ENCODE assay signal across 23 cellular contexts in genomic region chr22:39345231-39345630, GRCh38. TPM values are rescaled to one million over a fixed set of nuclear protein-coding genes. Genes with fewer than 3 reads are reported as not detected.
DNase-seq lines count a peak whose midpoint lies in the region; ATAC-seq, FAIRE-seq and TF ChIP-seq lines count a peak whose summit lies in the region.
"Had no signal": no experiment of that assay in that cellular context is flagged by ENCODE, and none has a peak within 500 bp of the region (broad histone marks: within the 10 kb centered on the region; RNA-seq: fewer than 3 reads in every experiment).

No MANE protein-coding gene starts in this region.

- no peak overlapping the region for H4K91ac ChIP-seq in IMR-90 (ENCODE audit: insufficient read depth, low read depth, low read length)
- no peak overlapping the region for H4K91ac ChIP-seq in H1 (replicated peaks; ENCODE audit: insufficient read length, low read length)

- peaks cover 3 to 10% of the 10 kb centered on the region in 2 experiments; a peak in 3 of 4 replicates for H3K79me1 ChIP-seq in IMR-90 (ENCODE audit: low read depth in 1 of 2, low read length in 2 of 2)
- H3K79me1 ChIP-seq in H1 (ENCODE audit: low read depth, low read length), result no peaks in the 10 kb centered on the region

- no peaks in the 10 kb centered on the region for H3K79me2 ChIP-seq in H1 (ENCODE audit: control insufficient read depth in 1 of 2, insufficient read depth in 2 of 2, low read length in 2 of 2)

- H2AK9ac ChIP-seq in IMR-90 (replicated peaks; ENCODE audit: low read depth, low read length, poor library complexity), result no peak overlapping the region

- no peak overlapping the region for H2BK120ac ChIP-seq in IMR-90 (ENCODE audit: low read depth, low read length)
- no peak overlapping the region for H2BK120ac ChIP-seq in H1 (replicated peaks; ENCODE audit: low read depth, low read length)

- TF ChIP-seq CTCF in IMR-90 (conservative IDR thresholded peaks at IDR 0.05; ENCODE audit: low read depth, low read length) (no peak), WTC11 (IDR thresholded peaks at IDR 0.05) (no peak), H1 (IDR thresholded peaks at IDR 0.05; ENCODE audit: control extremely low read depth in 1 of 3, insufficient read depth in 1 of 3, low read depth in 1 of 3, low read length in 3 of 3) (no peak), GM13976 (IDR thresholded peaks at IDR 0.05; ENCODE audit: borderline replicate concordance, control extremely low read depth, extremely low read depth, insufficient read depth, missing control alignments) (no peak)

- in situ Hi-C loops in IMR-90 (cut with MboI; ENCODE audit: low sequenced_read_pairs), result no loop called here
- in situ Hi-C loops in GM13976 (cut with MboI; ENCODE audit: low sequenced_read_pairs, unreplicated experiment), result no loop called here

- no peak overlapping the region for H3K23ac ChIP-seq in IMR-90 (ENCODE audit: low read depth, low read length)
- H3K23ac ChIP-seq in H1 (ENCODE audit: insufficient read length), result no peak overlapping the region

- dilution Hi-C loops in IMR-90 (cut with HindIII; ENCODE audit: low sequenced_read_pairs, unreplicated experiment), result no loop called here

- H3K4me3 Mint-ChIP-seq in WTC11, result no peak overlapping the region
- H3K4me3 Mint-ChIP-seq: B cell; CD4-positive, alpha-beta T cell; CD8-positive, alpha-beta T cell had no signal

- H3K56ac ChIP-seq in IMR-90 (ENCODE audit: extremely low read depth, insufficient read depth, low read length) (no peak overlapping the region), H1 (replicated peaks; ENCODE audit: insufficient read length, low read depth, low read length) (no peak overlapping the region)

- H3K36me3 ChIP-seq in IMR-90 (ENCODE audit: control insufficient read depth, insufficient read depth, low read length), result no peaks in the 10 kb centered on the region
- H3K36me3 ChIP-seq in H1 (ENCODE audit: control insufficient read depth in 2 of 4, insufficient read depth in 4 of 4, low read length in 3 of 4), result no peaks in the 10 kb centered on the region
- H3K36me3 ChIP-seq: BLaER1 treated with 17β-estradiol and CSF1 and Interleukin-3, amounts not matched to agents 10 nM and 100 nM had no signal

- POLR2A ChIA-PET in IMR-90 (lab: Charles Lee; ENCODE audit: unreplicated experiment) (interaction anchor here (0.6 to 1.0 kb wide), 2 partner anchors 179 to 962 kb away, joined by 3 read pairs; no protein-coding TSS in a partner anchor), WTC11 (lab: Charles Lee) (no interaction called here), H1 (lab: Charles Lee; ENCODE audit: partially characterized antibody) (interaction anchor here (1.9 to 20.6 kb wide), 2 partner anchors 13 to 28 kb away, joined by 4 to 472 read pairs; partner anchors contain the start of gene RPL3)

- H2BK20ac ChIP-seq in IMR-90 (ENCODE audit: low read depth, low read length) (no peak overlapping the region), H1 (ENCODE audit: low read length) (no peak overlapping the region)

- CTCF ChIA-PET in IMR-90 (lab: Yijun Ruan, JAX) (interaction anchor here (0.6 kb wide), 1 partner anchor 61 kb away, joined by 3 read pairs; no protein-coding TSS in a partner anchor), WTC11 (lab: Charles Lee) (interaction anchor here (0.6 to 4.3 kb wide), 2 partner anchors 13 to 244 kb away, joined by 3 to 64 read pairs; no protein-coding TSS in a partner anchor), H1 (lab: Charles Lee; ENCODE audit: partially characterized antibody) (interaction anchor here (0.7 to 8.1 kb wide), 11 partner anchors 15 to 175 kb away, joined by 3 to 110 read pairs (median 3); partner anchors contain the start of gene TAB1)

- no peak overlapping the region for H2AK5ac ChIP-seq in IMR-90 (ENCODE audit: low read depth, low read length)
- no peak overlapping the region for H2AK5ac ChIP-seq in H1 (ENCODE audit: low read depth, low read length)

- H3K14ac ChIP-seq in IMR-90 (replicated peaks; ENCODE audit: low read depth, low read length) (no peak overlapping the region), H1 (ENCODE audit: insufficient read length) (no peak overlapping the region)

- H3K9me3 ChIP-seq in IMR-90 (ENCODE audit: control insufficient read depth, insufficient read depth, low read length) (no peaks in the 10 kb centered on the region), H1 (ENCODE audit: insufficient read depth in 2 of 2, low read depth in 1 of 2, low read length in 1 of 2) (no peaks in the 10 kb centered on the region)
- H3K9me3 ChIP-seq: BLaER1 treated with 17β-estradiol and CSF1 and Interleukin-3, amounts not matched to agents 10 nM and 100 nM; Caco-2 had no signal

- H2BK12ac ChIP-seq in H1 (ENCODE audit: low read depth, low read length), result no peak overlapping the region

- H3K27ac ChIP-seq in IMR-90 (ENCODE audit: insufficient read depth, low read length) (no peak overlapping the region), H1 (ENCODE audit: low read depth, low read length) (no peak overlapping the region)
- H3K27ac ChIP-seq: BLaER1 treated with 17β-estradiol and CSF1 and Interleukin-3, amounts not matched to agents 10 nM and 100 nM; C4-2B had no signal

- H2AFZ ChIP-seq in IMR-90 (replicated peaks; ENCODE audit: low read length, poor library complexity), result no peak overlapping the region
- no peak overlapping the region for H2AFZ ChIP-seq in H1 (ENCODE audit: low read length)

- no peak overlapping the region for H4K5ac ChIP-seq in IMR-90 (ENCODE audit: low read depth, low read length)
- no peak overlapping the region for H4K5ac ChIP-seq in H1 (ENCODE audit: insufficient read length, low read depth, low read length)

- ATAC-seq in IMR-90 (ENCODE audit: low read depth), result no peak
- no peak for ATAC-seq in WTC11
- ATAC-seq: CD8-positive, alpha-beta T cell had no signal

- H3K9me1 ChIP-seq in IMR-90 (ENCODE audit: insufficient read depth, low read length), result peaks cover 6% of the 10 kb centered on the region

- no peak overlapping the region for H2BK15ac ChIP-seq in IMR-90 (ENCODE audit: low read depth, low read length)
- no peak overlapping the region for H2BK15ac ChIP-seq in H1 (ENCODE audit: low read length)

- no peaks in the 10 kb centered on the region for H3K36me3 Mint-ChIP-seq in WTC11

- no peak overlapping the region for H2BK5ac ChIP-seq in IMR-90 (ENCODE audit: low read depth, low read length, poor library complexity, severe bottlenecking)
- H2BK5ac ChIP-seq in H1 (ENCODE audit: low read depth, low read length), result no peak overlapping the region

- H3K27me3 Mint-ChIP-seq in WTC11 (ENCODE audit: low read depth), result peaks cover 7% of the 10 kb centered on the region

- no peak for TF ChIP-seq EP300 in H1 (IDR thresholded peaks at IDR 0.05; ENCODE audit: borderline replicate concordance in 1 of 2, low read depth in 2 of 2, low read length in 2 of 2)

- no peak for TF ChIP-seq RAD21 in IMR-90 (IDR thresholded peaks at IDR 0.05; ENCODE audit: low read length)
- no peak for TF ChIP-seq RAD21 in H1 (IDR thresholded peaks at IDR 0.05 in 1 of 2, conservative IDR thresholded peaks at IDR 0.05 in 1 of 2; ENCODE audit: low read depth in 2 of 2, low read length in 2 of 2)

- no peak for TF ChIP-seq POLR2A in IMR-90 (IDR thresholded peaks at IDR 0.05; ENCODE audit: low read depth, low read length)
- TF ChIP-seq POLR2A in H1 (IDR thresholded peaks at IDR 0.05; ENCODE audit: control extremely low read depth in 1 of 2, low read depth in 2 of 2, low read length in 2 of 2), result no peak

- BruUV-seq in IMR-90 (replicated peaks; lab: Mats Ljungman, UMichigan), result no TSS peak

- no peaks in the 10 kb centered on the region; the same call in 1 of the 2 replicates for H3K27me3 ChIP-seq in IMR-90 (ENCODE audit: control insufficient read depth, insufficient read depth, low read length)
- 0 out of 7 replicates have a peak, but pooled peaks cover 0 to 3% (median 0%) of the 10 kb centered on the region in 4 experiments for H3K27me3 ChIP-seq in H1 (replicated peaks in 1 of 4; ENCODE audit: control insufficient read depth in 3 of 4, extremely low read depth in 1 of 4, insufficient read depth in 3 of 4, low read length in 3 of 4)
- H3K27me3 ChIP-seq: BLaER1 treated with 17β-estradiol and CSF1 and Interleukin-3, amounts not matched to agents 10 nM and 100 nM had no signal

- H3K9me3 Mint-ChIP-seq in WTC11, result no peaks in the 10 kb centered on the region
- H3K9me3 Mint-ChIP-seq: CD4-positive, alpha-beta T cell; CD8-positive, alpha-beta T cell had no signal

- H3K9ac ChIP-seq in IMR-90 (ENCODE audit: low read depth, low read length), result no peak overlapping the region
- H3K9ac ChIP-seq in H1 (replicated peaks in 1 of 4; ENCODE audit: extremely low read depth in 1 of 4, low read depth in 3 of 4, low read length in 3 of 4), result no peak overlapping the region
- H3K9ac ChIP-seq: BLaER1 treated with 17β-estradiol and CSF1 and Interleukin-3, amounts not matched to agents 10 nM and 100 nM had no signal

- DNase-seq in IMR-90 (no peak), WTC11 (ENCODE audit: low spot score) (no peak), H1 (ENCODE audit: low read depth in 1 of 2, low spot score in 2 of 2) (no peak), NCI-H748 (lab: John Stamatoyannopoulos, UW; ENCODE audit: unreplicated experiment) (no peak), AG08396 (ENCODE audit: low spot score) (no peak), GM13976 (ENCODE audit: low spot score) (no peak)
- DNase-seq: 8988T; ACHN; AML-193; Caco-2; Calu3; CD4-positive, alpha-beta T cell; CD8-positive, alpha-beta T cell; DMS79 treated with DMSO at 0.1 percent for 48 hours; GF-D8 had no signal

- H3K23me2 ChIP-seq in H1 (ENCODE audit: low read depth, low read length), result peaks cover 5% of the 10 kb centered on the region; the same call in 1 of the 2 replicates

- H4K20me1 ChIP-seq in IMR-90 (ENCODE audit: insufficient read depth, low read length) (no peaks in the 10 kb centered on the region), H1 (replicated peaks in 1 of 2; ENCODE audit: control insufficient read depth in 1 of 2, insufficient read depth in 2 of 2, low read length in 2 of 2) (peaks cover 0 to 2% of the 10 kb centered on the region in 2 experiments)
- H4K20me1 ChIP-seq: BLaER1 treated with 17β-estradiol and CSF1 and Interleukin-3, amounts not matched to agents 10 nM and 100 nM had no signal

- no peak overlapping the region for H3K4ac ChIP-seq in IMR-90 (ENCODE audit: low read depth, low read length)
- no peak overlapping the region for H3K4ac ChIP-seq in H1 (replicated peaks; ENCODE audit: insufficient read length, low read depth, low read length)

- H3K4me2 ChIP-seq in IMR-90 (ENCODE audit: low read depth, low read length) (no peak overlapping the region), H1 (ENCODE audit: insufficient read depth in 1 of 2, low read depth in 2 of 2, low read length in 2 of 2) (no peak overlapping the region)
- H3K4me2 ChIP-seq: BLaER1 treated with 17β-estradiol and CSF1 and Interleukin-3, amounts not matched to agents 10 nM and 100 nM had no signal

- H3K4me3 ChIP-seq in IMR-90 (ENCODE audit: insufficient read depth, low read depth, low read length) (no peak overlapping the region), H1 (ENCODE audit: extremely low read depth in 1 of 4, insufficient read depth in 2 of 4, low read depth in 3 of 4, low read length in 4 of 4) (no peak overlapping the region)
- H3K4me3 ChIP-seq: BLaER1 treated with 17β-estradiol and CSF1 and Interleukin-3, amounts not matched to agents 10 nM and 100 nM had no signal

- peaks cover 25% of the 10 kb centered on the region for H3K4me1 Mint-ChIP-seq in WTC11

- H3K18ac ChIP-seq in IMR-90 (ENCODE audit: low read depth, low read length) (no peak overlapping the region), H1 (ENCODE audit: extremely low read depth, low read length) (no peak overlapping the region)

- H3K4me1 ChIP-seq in IMR-90 (ENCODE audit: control insufficient read depth, insufficient read depth, low read length) (peaks cover 12% of the 10 kb centered on the region), H1 (replicated peaks in 1 of 4; ENCODE audit: control insufficient read depth in 3 of 4, insufficient read depth in 4 of 4, low read length in 3 of 4) (peaks cover 3 to 9% (median 6%) of the 10 kb centered on the region in 4 experiments)

- intact Hi-C loops in IMR-90 (cut with micrococcal nuclease), result no loop called here

- no peak for FAIRE-seq in H1 (lab: Jason Lieb, UNC)
- FAIRE-seq: A204.1, D721Med, G401.6, GM12891, GM18507 had no signal

- H4K8ac ChIP-seq in IMR-90 (ENCODE audit: low read depth in 2 of 2, low read length in 2 of 2), result no peak overlapping the region
- no peak overlapping the region for H4K8ac ChIP-seq in H1 (ENCODE audit: extremely low read depth, insufficient read depth, low read length)

- no CpG with 5 or more reads among the region's 4 CpGs for WGBS in IMR-90 (ENCODE audit: extremely low coverage in 2 of 2, insufficient read length in 1 of 2), 2 experiments
- WGBS in H1 (ENCODE audit: extremely low coverage in 1 of 2, insufficient coverage in 1 of 2, insufficient read length in 1 of 2, insufficient replicate concordance in 2 of 2, low coverage in 1 of 2, low lambda C conversion rate in 2 of 2, missing lambda C conversion rate in 1 of 2), 2 experiments, result 89% methylated on average over 4 of the region's 4 CpGs; no CpG with 5 or more reads in 1 of the 2 experiments

- no peak overlapping the region for H3K27ac Mint-ChIP-seq in WTC11
- H3K27ac Mint-ChIP-seq: B cell; CD4-positive, alpha-beta T cell; CD8-positive, alpha-beta T cell had no signal

RNA-seq across cellular contexts. Expression of gene SYNGR1, which starts 4.6 kb away (rescaled TPM):
- total RNA-seq in IMR-90 (2012; rRNA removed) (6.3 and 19.7 TPM in 2 replicates), WTC11 (2021) (26.5 to 35.3 TPM (median 28.7 TPM) in 3 replicates)
- polyA plus RNA-seq in IMR-90 (2012; rRNA removed) (81.5 and 82.8 TPM in 2 replicates), H1 (2011; rRNA removed) (84.7 and 98.9 TPM in 2 replicates)
- 12.5 and 103 TPM in 2 replicates for polyA plus RNA-seq in IMR-90 (2012; cell fraction: cytosol; rRNA removed)
- polyA plus RNA-seq in IMR-90 (2012; cell fraction: nucleus; rRNA removed; ENCODE audit: low replicate concordance), result 69.4 and 179 TPM in 2 replicates
- total RNA-seq in H1 (2021; fragmentation: NEBNext Ultra II Directional; extraction: Animal tissue kit (Norgen Biotek cat#: 25700)), result 32.5 and 32.7 TPM in 2 replicates
- 86.1 TPM for polyA plus RNA-seq in H1 (2011; cell fraction: cytosol; rRNA removed)
- polyA plus RNA-seq in H1 (2011; cell fraction: nucleus; rRNA removed), result 107 TPM
- polyA plus RNA-seq in H1 (2012, experiment 1 of 2), result 22.3 to 55.2 TPM (median 50.2 TPM) in 4 replicates
- polyA plus RNA-seq in H1 (2012, experiment 2 of 2), result 31.1 TPM
- 31.4 TPM for polyA plus RNA-seq in H1 (2013, experiment 1 of 2)
- polyA plus RNA-seq in H1 (2013, experiment 2 of 2), result 34.9 TPM
- 21.3 and 25.3 TPM in 2 replicates for polyA minus RNA-seq in H1 (2011; rRNA and poly(A)+ RNA removed)
- 23.3 TPM for polyA minus RNA-seq in H1 (2011; cell fraction: cytosol; rRNA and poly(A)+ RNA removed)
- 25.3 TPM for polyA minus RNA-seq in H1 (2011; cell fraction: nucleus; rRNA and poly(A)+ RNA removed)

RNA-seq across cellular contexts. Expression of gene RPL3, which starts 25.8 kb away (rescaled TPM):
- total RNA-seq in IMR-90 (2012; rRNA removed), result 2,871 and 3,750 TPM in 2 replicates
- 3,097 and 3,312 TPM in 2 replicates for polyA plus RNA-seq in IMR-90 (2012; rRNA removed)
- polyA plus RNA-seq in IMR-90 (2012; cell fraction: cytosol; rRNA removed), result 2,912 and 3,812 TPM in 2 replicates
- 2,181 and 2,704 TPM in 2 replicates for polyA plus RNA-seq in IMR-90 (2012; cell fraction: nucleus; rRNA removed; ENCODE audit: low replicate concordance)
- 3,009 to 3,279 TPM (median 3,249 TPM) in 3 replicates for total RNA-seq in WTC11 (2021)
- total RNA-seq in H1 (2021; fragmentation: NEBNext Ultra II Directional; extraction: Animal tissue kit (Norgen Biotek cat#: 25700)), result 2,801 and 2,865 TPM in 2 replicates
- polyA plus RNA-seq in H1 (2011; rRNA removed), result 5,362 and 5,466 TPM in 2 replicates
- 8,556 TPM for polyA plus RNA-seq in H1 (2011; cell fraction: cytosol; rRNA removed)
- 6,792 TPM for polyA plus RNA-seq in H1 (2011; cell fraction: nucleus; rRNA removed)
- 3,449 to 5,365 TPM (median 4,851 TPM) in 4 replicates for polyA plus RNA-seq in H1 (2012, experiment 1 of 2)
- polyA plus RNA-seq in H1 (2012, experiment 2 of 2), result 2,078 TPM
- 2,295 TPM for polyA plus RNA-seq in H1 (2013, experiment 1 of 2)
- 2,292 TPM for polyA plus RNA-seq in H1 (2013, experiment 2 of 2)
- 1,769 and 1,871 TPM in 2 replicates for polyA minus RNA-seq in H1 (2011; rRNA and poly(A)+ RNA removed)
- 1,662 TPM for polyA minus RNA-seq in H1 (2011; cell fraction: cytosol; rRNA and poly(A)+ RNA removed)
- 2,188 TPM for polyA minus RNA-seq in H1 (2011; cell fraction: nucleus; rRNA and poly(A)+ RNA removed)

RNA-seq across cellular contexts. Expression of gene TAB1, which starts 54.3 kb away (rescaled TPM):
- total RNA-seq in IMR-90 (2012; rRNA removed) (7.2 and 9.9 TPM in 2 replicates), WTC11 (2021) (36.8 to 38.3 TPM (median 38.0 TPM) in 3 replicates)
- polyA plus RNA-seq in IMR-90 (2012; rRNA removed) (18.8 and 26.0 TPM in 2 replicates), H1 (2011; rRNA removed) (38.0 and 77.1 TPM in 2 replicates)
- polyA plus RNA-seq in IMR-90 (2012; cell fraction: cytosol; rRNA removed), result 32.3 and 42.2 TPM in 2 replicates
- polyA plus RNA-seq in IMR-90 (2012; cell fraction: nucleus; rRNA removed; ENCODE audit: low replicate concordance), result 24.3 and 49.5 TPM in 2 replicates
- 23.1 and 26.1 TPM in 2 replicates for total RNA-seq in H1 (2021; fragmentation: NEBNext Ultra II Directional; extraction: Animal tissue kit (Norgen Biotek cat#: 25700))
- 41.7 TPM for polyA plus RNA-seq in H1 (2011; cell fraction: cytosol; rRNA removed)
- 53.9 TPM for polyA plus RNA-seq in H1 (2011; cell fraction: nucleus; rRNA removed)
- 17.0 to 29.1 TPM (median 26.8 TPM) in 4 replicates for polyA plus RNA-seq in H1 (2012, experiment 1 of 2)
- polyA plus RNA-seq in H1 (2012, experiment 2 of 2), result 22.4 TPM
- 16.1 TPM for polyA plus RNA-seq in H1 (2013, experiment 1 of 2)
- 15.7 TPM for polyA plus RNA-seq in H1 (2013, experiment 2 of 2)
- 22.1 and 25.9 TPM in 2 replicates for polyA minus RNA-seq in H1 (2011; rRNA and poly(A)+ RNA removed)
- 29.2 TPM for polyA minus RNA-seq in H1 (2011; cell fraction: cytosol; rRNA and poly(A)+ RNA removed)
- 18.2 TPM for polyA minus RNA-seq in H1 (2011; cell fraction: nucleus; rRNA and poly(A)+ RNA removed)
